ENCODE assay signal across 28 cellular contexts in the genomic region with DNA sequence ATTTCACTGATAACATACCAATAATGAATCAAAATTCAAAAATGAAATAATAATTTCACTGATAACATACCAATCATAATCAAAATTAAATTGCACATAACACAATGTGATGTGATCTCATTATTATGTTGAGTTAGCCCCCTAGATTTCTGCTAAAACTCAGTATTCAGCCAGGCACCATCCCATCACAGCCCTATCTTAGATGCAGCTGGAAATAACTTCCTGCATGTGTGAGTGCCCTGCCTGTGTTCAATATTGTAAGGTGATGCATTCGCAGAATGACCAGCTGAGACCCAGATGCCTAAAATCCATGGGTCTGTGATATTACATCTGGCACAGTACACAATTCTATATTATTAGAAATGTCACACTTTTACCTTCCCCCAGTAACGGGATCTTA.
"Had no signal": no experiment of that assay in that cellular context is flagged by ENCODE, and none has a peak within 500 bp of the region (broad histone marks: within the 10 kb centered on the region; RNA-seq: fewer than 3 reads in every experiment).

No MANE protein-coding gene starts in this region.

- H3K4me3 Mint-ChIP-seq: stimulated activated effector memory CD8-positive, alpha-beta T cell treated with anti-CD3 and anti-CD28 coated beads, Interleukin-12 subunit alpha, Interleukin-12 subunit beta, amount 100 ng/mL, for 72 hours; stimulated activated memory B cell treated with anti-CD40 and anti-IgM and Interleukin-4, amounts not matched to agents 10 μg/mL and 1 μg/mL and 100 μg/mL, for 72 hours; stimulated activated naive B cell treated with anti-CD40 and anti-IgM and Interleukin-4, amounts not matched to agents 10 μg/mL and 1 μg/mL and 100 μg/mL, for 72 hours; stimulated activated naive CD8-positive, alpha-beta T cell treated with anti-CD3 and anti-CD28 coated beads, Interleukin-15, amount 100 ng/mL, for 72 hours; stimulated activated naive CD8-positive, alpha-beta T cell treated with anti-CD3 and anti-CD28 coated beads, Interleukin-15, Interleukin-2, amounts not matched to agents 100 ng/mL and 50 ng/mL, for 24 hours; type B pancreatic cell had no signal

- H3K4me3 ChIP-seq: stomach, suprapubic skin, testis, thoracic aorta, thyroid gland, tibial artery, tibial nerve, transverse colon, upper lobe of left lung, upper lobe of right lung, uterus, vagina had no signal

- H3K27ac Mint-ChIP-seq: stimulated activated effector memory CD8-positive, alpha-beta T cell treated with anti-CD3 and anti-CD28 coated beads, Interleukin-12 subunit alpha, Interleukin-12 subunit beta, amount 100 ng/mL, for 72 hours; stimulated activated naive B cell treated with anti-CD40 and anti-IgM and Interleukin-4, amounts not matched to agents 10 μg/mL and 1 μg/mL and 100 μg/mL, for 72 hours; stimulated activated naive CD8-positive, alpha-beta T cell treated with anti-CD3 and anti-CD28 coated beads, Interleukin-15, amount 100 ng/mL, for 72 hours; stimulated activated naive CD8-positive, alpha-beta T cell treated with anti-CD3 and anti-CD28 coated beads, Interleukin-15, Interleukin-2, amounts not matched to agents 100 ng/mL and 50 ng/mL, for 24 hours; type B pancreatic cell had no signal

- H3K27ac ChIP-seq: stomach, suprapubic skin, testis, thoracic aorta, thyroid gland, tibial artery, tibial nerve, transverse colon, upper lobe of left lung, upper lobe of right lung, uterus, vagina had no signal

- H3K9me3 ChIP-seq: stomach, suprapubic skin, testis, thoracic aorta, thyroid gland, tibial artery, tibial nerve, transverse colon, upper lobe of left lung, upper lobe of right lung, uterus, vagina had no signal

- H3K36me3 Mint-ChIP-seq: stimulated activated effector memory CD8-positive, alpha-beta T cell treated with anti-CD3 and anti-CD28 coated beads, Interleukin-12 subunit alpha, Interleukin-12 subunit beta, amount 100 ng/mL, for 72 hours; stimulated activated memory B cell treated with anti-CD40 and anti-IgM and Interleukin-4, amounts not matched to agents 10 μg/mL and 1 μg/mL and 100 μg/mL, for 72 hours; stimulated activated naive B cell treated with anti-CD40 and anti-IgM and Interleukin-4, amounts not matched to agents 10 μg/mL and 1 μg/mL and 100 μg/mL, for 72 hours; type B pancreatic cell had no signal

- ATAC-seq: stimulated activated effector memory CD8-positive, alpha-beta T cell treated with anti-CD3 and anti-CD28 coated beads, Interleukin-12 subunit alpha, Interleukin-12 subunit beta, amount 100 ng/mL, for 72 hours; stimulated activated memory B cell treated with anti-CD40 and anti-IgM and Interleukin-4, amounts not matched to agents 10 μg/mL and 1 μg/mL and 100 μg/mL, for 72 hours; stimulated activated naive B cell treated with anti-CD40 and anti-IgM and Interleukin-4, amounts not matched to agents 10 μg/mL and 1 μg/mL and 100 μg/mL, for 72 hours; stimulated activated naive CD8-positive, alpha-beta T cell treated with anti-CD3 and anti-CD28 coated beads, Interleukin-15, amount 100 ng/mL, for 72 hours; stimulated activated naive CD8-positive, alpha-beta T cell treated with anti-CD3 and anti-CD28 coated beads, Interleukin-15, Interleukin-2, amounts not matched to agents 100 U/mL and 50 U/mL, for 24 hours; upper lobe of right lung had no signal

- H3K27me3 ChIP-seq: stomach, suprapubic skin, testis, thyroid gland, tibial artery, tibial nerve, transverse colon, upper lobe of left lung, upper lobe of right lung, uterus, vagina had no signal

- DNase-seq: stimulated activated CD4-positive, alpha-beta T cell treated with anti-CD3 and anti-CD28 coated beads, Interleukin-2, amount 100 ng/mL, for 48 hours; stimulated activated CD4-positive, alpha-beta T cell treated with anti-CD3 and anti-CD28 coated beads, Interleukin-4, amount 100 ng/mL, for 1 hour; stimulated activated CD4-positive, alpha-beta T cell treated with anti-CD3 and anti-CD28 coated beads, Interleukin-4, amount 100 ng/mL, for 24 hours; stimulated activated CD4-positive, alpha-beta T cell treated with anti-CD3 and anti-CD28 coated beads, Interleukin-4, amount 100 ng/mL, for 4 hours; stimulated activated CD8-positive, alpha-beta memory T cell treated with anti-CD3 and anti-CD28 coated beads, Interleukin-4, amount 100 ng/mL, for 48 hours; stimulated activated naive B cell treated with anti-CD40 and anti-IgM and Interleukin-4, amounts not matched to agents 10 μg/mL and 1 μg/mL and 100 μg/mL, for 72 hours; stimulated activated naive CD4-positive, alpha-beta T cell; stimulated activated naive CD4-positive, alpha-beta T cell treated with Interleukin-2 at 50 U/mL for 16 hours; stimulated activated naive CD8-positive, alpha-beta T cell treated with anti-CD3 and anti-CD28 coated beads, Interleukin-15, amount 100 ng/mL, for 72 hours; stimulated activated naive CD8-positive, alpha-beta T cell treated with anti-CD3 and anti-CD28 coated beads, Interleukin-15, Interleukin-2, amounts not matched to agents 100 U/mL and 50 U/mL, for 24 hours; stomach; substantia nigra; testis; thyroid gland; tibial artery; transverse colon; trophoblast cell; upper lobe of left lung; upper lobe of right lung; uterus had no signal

- H3K36me3 ChIP-seq: stomach, suprapubic skin, thoracic aorta, thyroid gland, tibial artery, tibial nerve, transverse colon, upper lobe of left lung, upper lobe of right lung, uterus, vagina had no signal

- H3K9me3 Mint-ChIP-seq: stimulated activated effector memory CD8-positive, alpha-beta T cell treated with anti-CD3 and anti-CD28 coated beads, Interleukin-12 subunit alpha, Interleukin-12 subunit beta, amount 100 ng/mL, for 72 hours; stimulated activated memory B cell treated with anti-CD40 and anti-IgM and Interleukin-4, amounts not matched to agents 10 μg/mL and 1 μg/mL and 100 μg/mL, for 72 hours; stimulated activated naive B cell treated with anti-CD40 and anti-IgM and Interleukin-4, amounts not matched to agents 10 μg/mL and 1 μg/mL and 100 μg/mL, for 72 hours; stimulated activated naive CD8-positive, alpha-beta T cell treated with anti-CD3 and anti-CD28 coated beads, Interleukin-15, amount 100 ng/mL, for 72 hours; stimulated activated naive CD8-positive, alpha-beta T cell treated with anti-CD3 and anti-CD28 coated beads, Interleukin-15, Interleukin-2, amounts not matched to agents 100 ng/mL and 50 ng/mL, for 24 hours; type B pancreatic cell had no signal

- H3K4me1 ChIP-seq: stomach, suprapubic skin, testis, thyroid gland, tibial artery, tibial nerve, transverse colon, upper lobe of left lung, upper lobe of right lung, uterus, vagina had no signal

- H3K27me3 Mint-ChIP-seq: stimulated activated memory B cell treated with anti-CD40 and anti-IgM and Interleukin-4, amounts not matched to agents 10 μg/mL and 1 μg/mL and 100 μg/mL, for 72 hours; stimulated activated naive B cell treated with anti-CD40 and anti-IgM and Interleukin-4, amounts not matched to agents 10 μg/mL and 1 μg/mL and 100 μg/mL, for 72 hours; stimulated activated naive CD8-positive, alpha-beta T cell treated with anti-CD3 and anti-CD28 coated beads, Interleukin-15, amount 100 ng/mL, for 72 hours; stimulated activated naive CD8-positive, alpha-beta T cell treated with anti-CD3 and anti-CD28 coated beads, Interleukin-15, Interleukin-2, amounts not matched to agents 100 ng/mL and 50 ng/mL, for 24 hours; type B pancreatic cell had no signal
